Comparison of ENCODE assay signal across 10 cellular contexts in the genomic region with DNA sequence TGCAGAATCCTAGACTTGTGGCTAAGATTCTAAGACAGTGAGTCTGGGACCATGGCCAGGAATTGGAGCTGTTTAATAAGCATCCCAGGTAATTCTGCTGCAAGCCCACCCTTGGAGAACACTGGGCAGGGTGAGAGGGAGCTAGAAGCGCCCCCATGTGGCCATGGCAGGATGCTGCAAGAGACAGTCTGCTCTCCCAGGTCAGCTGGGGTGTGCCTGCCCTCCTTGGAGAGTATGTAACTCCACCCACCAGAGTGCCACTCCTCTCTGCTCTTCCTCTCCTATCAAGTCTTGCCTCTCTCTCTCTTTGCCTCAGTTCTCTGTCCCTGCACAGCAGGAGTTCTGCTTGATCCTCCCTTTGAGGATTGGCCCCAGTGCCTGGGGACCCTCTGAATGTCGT. TPM values are rescaled to one million over a fixed set of nuclear protein-coding genes. Genes with fewer than 3 reads are reported as not detected.
DNase-seq lines count a peak whose midpoint lies in the region; ATAC-seq, FAIRE-seq and TF ChIP-seq lines count a peak whose summit lies in the region.
"Had no signal": no experiment of that assay in that cellular context is flagged by ENCODE, and none has a peak within 500 bp of the region (broad histone marks: within the 10 kb centered on the region; RNA-seq: fewer than 3 reads in every experiment).

No MANE protein-coding gene starts in this region.

- H3K9me3 Mint-ChIP-seq in natural killer cell = no peaks in the 10 kb centered on the region

- peak; percentile 61 for ATAC-seq in GM12878
- peak in 1 of 3 donors; percentile 43 for ATAC-seq in natural killer cell
- no peak for ATAC-seq in HG02642 (IDR thresholded peaks at IDR 0.05; ENCODE audit: poor library complexity, unreplicated experiment)
- no peak for ATAC-seq in T-helper 17 cell

- CTCF ChIA-PET in GM12878 (lab: Yijun Ruan, JAX) = interaction anchor here (0.7 to 1.4 kb wide), 4 partner anchors 10 to 337 kb away, joined by 3 to 4 read pairs (median 3); no protein-coding TSS in a partner anchor

- no peak overlapping the region for H3K4me3 ChIP-seq in GM12865 (ENCODE audit: low read depth, low read length)
- H3K4me3 ChIP-seq in Jurkat, Clone E6-1 (ENCODE audit: low read length) = no peak overlapping the region
- no peak overlapping the region for H3K4me3 ChIP-seq in GM12878
- H3K4me3 ChIP-seq: skin epidermis had no signal

- RAD21 ChIA-PET in GM12878 (lab: Charles Lee; ENCODE audit: unreplicated experiment) = no interaction called here

- no peaks in the 10 kb centered on the region; a peak in 1 of 4 replicates for H3K27me3 ChIP-seq in GM12878 (replicated peaks in 1 of 2; ENCODE audit: control insufficient read depth in 2 of 2, insufficient read depth in 2 of 2, low read length in 1 of 2)

- BruUV-seq in GM12878 (replicated peaks; lab: Mats Ljungman, UMichigan) = no TSS peak

- no peak overlapping the region for H3K4me3 Mint-ChIP-seq in natural killer cell
- H3K4me3 Mint-ChIP-seq in T-helper 17 cell = no peak overlapping the region

- H3K27ac Mint-ChIP-seq in natural killer cell = no peak overlapping the region
- H3K27ac Mint-ChIP-seq in T-helper 17 cell = no peak overlapping the region

- no peaks in the 10 kb centered on the region for H3K36me3 Mint-ChIP-seq in natural killer cell
- no peaks in the 10 kb centered on the region for H3K36me3 Mint-ChIP-seq in T-helper 17 cell (ENCODE audit: low read depth)

- no peaks in the 10 kb centered on the region for H3K36me3 ChIP-seq in GM12878 (ENCODE audit: control insufficient read depth in 2 of 2, insufficient read depth in 2 of 2, low read length in 1 of 2)

- in situ Hi-C loops in GM12878 (cut with MboI) = loop anchor here (5.0 to 10.0 kb wide), 2 partner anchors 33 to 55 kb away; no protein-coding TSS in a partner anchor

- TF ChIP-seq RAD21 in GM12878 (IDR thresholded peaks at IDR 0.05; ENCODE audit: insufficient read depth, low read depth, low read length) = no peak

- H4K20me1 ChIP-seq in GM12878 (ENCODE audit: control insufficient read depth, insufficient read depth) = no peaks in the 10 kb centered on the region

- no peak overlapping the region for H3K27ac ChIP-seq in GM12878 (ENCODE audit: control insufficient read depth, insufficient read depth)
- H3K27ac ChIP-seq: KMS-11, skin epidermis had no signal

- no peaks in the 10 kb centered on the region for H3K4me1 ChIP-seq in GM12878 (ENCODE audit: control insufficient read depth, insufficient read depth, low read length)

- TF ChIP-seq CTCF in GM12865 (IDR thresholded peaks at IDR 0.05; ENCODE audit: insufficient read depth, low read depth, low read length, missing control alignments) (peak; percentile 65), GM12878 (IDR thresholded peaks at IDR 0.05 in 2 of 3, conservative IDR thresholded peaks at IDR 0.05 in 1 of 3; ENCODE audit: control insufficient read depth in 2 of 3, extremely low read depth in 1 of 3, insufficient read depth in 1 of 3, low read depth in 3 of 3, low read length in 3 of 3) (peak; percentile 23 to 62 (median 58)), natural killer cell (IDR thresholded peaks at IDR 0.05) (peak; percentile 29)

- DNase-seq in GM12865 (ENCODE audit: low read depth) (peak; percentile 50), GM12878 (ENCODE audit: low read depth, low spot score) (no peak), natural killer cell (no peak), NCI-H2081 treated with DMSO at 0.1 percent for 48 hours (lab: John Stamatoyannopoulos, UW) (no peak), KG1 (lab: John Stamatoyannopoulos, UW) (no peak), T-helper 17 cell (no peak)
- DNase-seq in Jurkat, Clone E6-1 (ENCODE audit: low read depth, low spot score) = peak; percentile 67

- H2AFZ ChIP-seq in GM12878 (ENCODE audit: control insufficient read depth, low read depth, low read length) = no peak overlapping the region

- H3K27me3 Mint-ChIP-seq in natural killer cell (ENCODE audit: low read depth in 2 of 2) = peaks cover 10 to 14% of the 10 kb centered on the region in 2 donors
- H3K27me3 Mint-ChIP-seq in T-helper 17 cell = peaks cover 9% of the 10 kb centered on the region

- no peak overlapping the region for H3K9ac ChIP-seq in GM12878 (ENCODE audit: control insufficient read depth, insufficient read depth, low read length)
- H3K9ac ChIP-seq: KMS-11 had no signal

- TF ChIP-seq EP300 in GM12878 (IDR thresholded peaks at IDR 0.05; ENCODE audit: borderline replicate concordance in 1 of 2, control insufficient read depth in 1 of 2, low read depth in 2 of 2, low read length in 2 of 2) = no peak

- intact Hi-C loops in GM12878 (cut with micrococcal nuclease; ENCODE audit: unreplicated experiment) = no loop called here
- intact Hi-C loops in natural killer cell (cut with micrococcal nuclease) = no loop called here

- H3K79me2 ChIP-seq in GM12878 (ENCODE audit: control insufficient read depth, insufficient read depth, low read length) = no peaks in the 10 kb centered on the region

- POLR2A ChIA-PET in GM12878 (lab: Charles Lee) = no interaction called here

- H3K4me2 ChIP-seq in GM12878 (ENCODE audit: control insufficient read depth, insufficient read depth) = no peak overlapping the region
- H3K4me2 ChIP-seq: KMS-11 had no signal

- 0% methylated on average over 2 of the region's 2 CpGs for WGBS in GM12878 (ENCODE audit: insufficient coverage, insufficient replicate concordance, low lambda C conversion rate, missing lambda C conversion rate)

- TF ChIP-seq POLR2A in GM12878 (IDR thresholded peaks at IDR 0.05; ENCODE audit: low read depth, low read length) = no peak

- FAIRE-seq in GM12878 (lab: Jason Lieb, UNC) = no peak

- SMC1A ChIA-PET in GM12878 (lab: Charles Lee; ENCODE audit: uncharacterized antibody, unreplicated experiment) = no interaction called here

- H3K4me1 Mint-ChIP-seq in natural killer cell = peaks cover 0 to 6% of the 10 kb centered on the region in 2 donors
- H3K4me1 Mint-ChIP-seq in T-helper 17 cell = no peaks in the 10 kb centered on the region

- H3K9me3 ChIP-seq in GM12878 (replicated peaks; ENCODE audit: control insufficient read depth, insufficient read depth, low read length) (no peaks in the 10 kb centered on the region; the same call in 2 of the 3 replicates), T-helper 17 cell (ENCODE audit: control insufficient read depth, low read length, poor library complexity, severe bottlenecking) (no peaks in the 10 kb centered on the region)

TF ChIP-seq in GM12878, 131 proteins besides CTCF, POLR2A, EP300 and RAD21 (continues in another document):
- TF ChIP-seq HCFC1 (IDR thresholded peaks at IDR 0.05; ENCODE audit: low read length) = no peak
- no peak for TF ChIP-seq POLR2AphosphoS2 (IDR thresholded peaks at IDR 0.05; ENCODE audit: low read depth, low read length)
- no peak for TF ChIP-seq SUZ12 (IDR thresholded peaks at IDR 0.05; ENCODE audit: unreplicated experiment)

RNA-seq across cellular contexts. Expression of a gene that starts 14.9 kb away (rescaled TPM):
- not detected for polyA plus RNA-seq in Jurkat, Clone E6-1 (2012; ENCODE audit: insufficient read depth, insufficient read length)
- total RNA-seq in GM12878 (2013; cell fraction: nucleolus; rRNA removed) = not detected in 2 replicates
- 0.23 TPM in 1 of 2 replicates, not detected in the other for total RNA-seq in GM12878 (2014; rRNA removed)
- total RNA-seq in GM12878 (2014; rRNA removed; fragmentation: Illumina TruSeq; extraction: Trizol) = not detected in 2 replicates
- total RNA-seq in GM12878 (2021) = 0.13 TPM in 1 of 2 replicates, not detected in the other
- polyA plus RNA-seq in GM12878 (2011; ENCODE audit: low read depth) = not detected
- 0.07 TPM in 1 of 2 replicates, not detected in the other for polyA plus RNA-seq in GM12878 (2011; rRNA removed)
- not detected in 2 replicates for polyA plus RNA-seq in GM12878 (2011; cell fraction: cytosol; rRNA removed)
- 0.07 TPM in 2 replicates for polyA plus RNA-seq in GM12878 (2011; cell fraction: nucleus; rRNA removed)
- 0.08 and 0.11 TPM in 2 replicates for polyA plus RNA-seq in GM12878 (2012)
- polyA plus RNA-seq in GM12878 (2014; fragmentation: Illumina TruSeq; extraction: Trizol) = 0.19 TPM in 1 of 2 replicates, not detected in the other
- polyA plus RNA-seq in GM12878 (2014; fragmentation: Nextera tagmentation; extraction: Ambion mirVana) = under 1 TPM in 1 of 2 experiments, not detected in 1; 0.09 TPM
- polyA plus RNA-seq in GM12878 (2014; rRNA removed) = 0.03 TPM in 1 of 2 replicates, not detected in the other
- polyA plus RNA-seq in GM12878 (2016; fragmentation: Nextera tagmentation; extraction: Ambion mirVana) = not detected
- polyA minus RNA-seq in GM12878 (2011; rRNA and poly(A)+ RNA removed) = 0.15 TPM in 1 of 2 replicates, not detected in the other
- not detected in 2 replicates for polyA minus RNA-seq in GM12878 (2011; cell fraction: cytosol; rRNA and poly(A)+ RNA removed)
- polyA minus RNA-seq in GM12878 (2011; cell fraction: nucleus; rRNA and poly(A)+ RNA removed) = 0.12 and 0.19 TPM in 2 replicates
- 1 to 10 TPM in 2 of 3 donors, under 1 TPM in 1; 0.86 to 2.0 (median 1.7) TPM for total RNA-seq in natural killer cell
- not detected for total RNA-seq in T-helper 17 cell

Comparison
In these comparisons a context has a peak if more than half of its experiments do, and no peak if none do; other contexts are left out.
1. DNase-seq: peak in GM12865 (single experiment) and Jurkat, Clone E6-1 (single experiment); none in GM12878 (single experiment), natural killer cell (single experiment), NCI-H2081 treated with DMSO at 0.1 percent for 48 hours (single experiment), KG1 (single experiment) and T-helper 17 cell (0 of 3).
2. Peak in every context shown above with its lines, with median percentiles within 50 percentile points of each other: CTCF ChIP-seq.